Comparison of ENCODE assay signal across 13 cellular contexts in genomic region chr6:12280901-12281300, GRCh38.
"Had no signal": no experiment of that assay in that cellular context is flagged by ENCODE, and none has a peak within 500 bp of the region (broad histone marks: within the 10 kb centered on the region; RNA-seq: fewer than 3 reads in every experiment).

No MANE protein-coding gene starts in this region.

- H2AFZ ChIP-seq: hepatocyte had no signal

- H3K9me3 Mint-ChIP-seq: activated CD4-positive, alpha-beta T cell treated with anti-CD3 and anti-CD28 coated beads, Interleukin-2, amount 10 ng/mL, durations not matched to agents 7 days and 5 days; activated naive CD8-positive, alpha-beta T cell treated with anti-CD3 and anti-CD28 coated beads, Interleukin-2, amount 10 ng/mL, durations not matched to agents 7 days and 5 days; activated T-helper 1 cell treated with anti-CD3 and anti-CD28 coated beads, Interleukin-12 subunit alpha, Interleukin-12 subunit beta, Interleukin-2, Interleukin-4 antibody, amounts not matched to agents 30 ng/mL and 10 ng/mL and 1 ng/mL, durations not matched to agents 14 hours and 24 hours and 36 hours; stimulated activated effector memory CD8-positive, alpha-beta T cell treated with anti-CD3 and anti-CD28 coated beads, Interleukin-12 subunit alpha, Interleukin-12 subunit beta, amount 100 ng/mL, for 72 hours had no signal

- H3K27me3 ChIP-seq: ascending aorta, hepatocyte, pancreas, sigmoid colon had no signal

- H3K36me3 Mint-ChIP-seq: activated naive CD8-positive, alpha-beta T cell treated with anti-CD3 and anti-CD28 coated beads, Interleukin-2, amount 10 ng/mL, durations not matched to agents 7 days and 5 days; stimulated activated effector memory CD8-positive, alpha-beta T cell treated with anti-CD3 and anti-CD28 coated beads, Interleukin-12 subunit alpha, Interleukin-12 subunit beta, amount 100 ng/mL, for 72 hours had no signal

- H3K79me2 ChIP-seq: hepatocyte had no signal

- H3K4me3 Mint-ChIP-seq: activated CD4-positive, alpha-beta T cell treated with anti-CD3 and anti-CD28 coated beads, Interleukin-2, amount 10 ng/mL, durations not matched to agents 7 days and 5 days; activated naive CD8-positive, alpha-beta T cell treated with anti-CD3 and anti-CD28 coated beads, Interleukin-2, amount 10 ng/mL, durations not matched to agents 7 days and 5 days; activated T-helper 1 cell treated with anti-CD3 and anti-CD28 coated beads, Interleukin-12 subunit alpha, Interleukin-12 subunit beta, Interleukin-2, Interleukin-4 antibody, amounts not matched to agents 30 ng/mL and 10 ng/mL and 1 ng/mL, durations not matched to agents 14 hours and 24 hours and 36 hours; naive thymus-derived CD4-positive, alpha-beta T cell; stimulated activated effector memory CD8-positive, alpha-beta T cell treated with anti-CD3 and anti-CD28 coated beads, Interleukin-12 subunit alpha, Interleukin-12 subunit beta, amount 100 ng/mL, for 72 hours had no signal

- H3K27ac ChIP-seq: ascending aorta, hepatocyte, pancreas, sigmoid colon, thoracic aorta had no signal

- H3K4me1 Mint-ChIP-seq: stimulated activated effector memory CD8-positive, alpha-beta T cell treated with anti-CD3 and anti-CD28 coated beads, Interleukin-12 subunit alpha, Interleukin-12 subunit beta, amount 100 ng/mL, for 72 hours had no signal

- ATAC-seq: left lobe of liver; naive thymus-derived CD4-positive, alpha-beta T cell; pancreas; stimulated activated effector memory CD8-positive, alpha-beta T cell treated with anti-CD3 and anti-CD28 coated beads, Interleukin-12 subunit alpha, Interleukin-12 subunit beta, amount 100 ng/mL, for 72 hours had no signal

- H3K9me3 ChIP-seq: ascending aorta, pancreas, sigmoid colon, thoracic aorta had no signal

- H3K4me3 ChIP-seq: ascending aorta, hepatocyte, pancreas, sigmoid colon, thoracic aorta had no signal

- H3K36me3 ChIP-seq: ascending aorta, pancreas, sigmoid colon, thoracic aorta had no signal

- H3K4me2 ChIP-seq: hepatocyte had no signal

- H3K27ac Mint-ChIP-seq: activated CD4-positive, alpha-beta T cell treated with anti-CD3 and anti-CD28 coated beads, Interleukin-2, amount 10 ng/mL, durations not matched to agents 7 days and 5 days; activated naive CD8-positive, alpha-beta T cell treated with anti-CD3 and anti-CD28 coated beads, Interleukin-2, amount 10 ng/mL, durations not matched to agents 7 days and 5 days; activated T-helper 1 cell treated with anti-CD3 and anti-CD28 coated beads, Interleukin-12 subunit alpha, Interleukin-12 subunit beta, Interleukin-2, Interleukin-4 antibody, amounts not matched to agents 30 ng/mL and 10 ng/mL and 1 ng/mL, durations not matched to agents 14 hours and 24 hours and 36 hours; naive thymus-derived CD4-positive, alpha-beta T cell; stimulated activated effector memory CD8-positive, alpha-beta T cell treated with anti-CD3 and anti-CD28 coated beads, Interleukin-12 subunit alpha, Interleukin-12 subunit beta, amount 100 ng/mL, for 72 hours had no signal

- DNase-seq: activated CD4-positive, alpha-beta T cell treated with anti-CD3 and anti-CD28 coated beads, Interleukin-2, amount 10 ng/mL, durations not matched to agents 7 days and 5 days; activated CD4-positive, CD25-positive, alpha-beta regulatory T cell; activated CD8-positive, alpha-beta memory T cell treated with anti-CD3 and anti-CD28 coated beads for 24 hours; activated naive CD8-positive, alpha-beta T cell treated with anti-CD3 and anti-CD28 coated beads, Interleukin-2, amount 10 ng/mL, durations not matched to agents 7 days and 5 days; naive thymus-derived CD4-positive, alpha-beta T cell; pancreas; sigmoid colon had no signal
